9 cellular contexts compared by ENCODE assay signal in the genomic region with DNA sequence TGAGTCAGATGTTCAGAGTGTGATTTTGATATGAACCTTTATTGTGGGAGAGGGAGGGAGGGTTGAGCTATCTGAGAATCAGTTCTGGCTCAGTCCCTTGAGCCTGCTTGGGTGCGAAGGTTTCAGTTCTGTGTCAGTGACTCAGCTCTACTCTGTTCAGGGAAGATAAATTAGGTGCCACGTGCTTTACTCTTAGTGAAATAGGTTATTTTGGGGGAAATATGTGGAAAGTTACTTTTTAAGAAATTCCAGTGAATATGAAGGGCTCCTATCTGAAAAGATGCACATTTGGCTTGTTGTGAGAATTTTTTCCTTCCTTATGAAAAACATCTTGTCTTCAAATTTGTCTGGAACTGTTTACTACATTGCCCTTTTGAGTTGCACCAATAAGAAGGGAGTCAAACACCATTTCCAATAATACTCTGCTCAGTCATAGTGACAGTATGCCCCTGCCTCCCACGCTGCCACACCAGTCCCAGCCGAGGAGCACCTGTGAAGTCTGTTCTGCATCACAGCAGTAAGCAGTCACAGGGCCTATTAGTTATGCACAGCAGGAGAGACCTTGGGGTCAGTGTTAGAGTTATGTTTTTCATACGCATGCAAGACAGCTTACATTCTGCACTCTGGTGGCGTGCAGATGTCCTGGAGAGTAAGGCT. TPM values are rescaled to one million over a fixed set of nuclear protein-coding genes. Genes with fewer than 3 reads are reported as not detected.
DNase-seq lines count a peak whose midpoint lies in the region; ATAC-seq lines count a peak whose summit lies in the region.
"Had no signal": no experiment of that assay in that cellular context is flagged by ENCODE, and none has a peak within 500 bp of the region (broad histone marks: within the 10 kb centered on the region; RNA-seq: fewer than 3 reads in every experiment).

No MANE protein-coding gene starts in this region.

- H3K27ac ChIP-seq in aorta (ENCODE audit: low read depth in 1 of 2, low read length in 2 of 2) = no peak overlapping the region
- H3K27ac ChIP-seq: SK-N-MC had no signal

- intact Hi-C loops in aorta (cut with DNase I) = no loop called here

- H3K4me3 ChIP-seq in H7 (ENCODE audit: insufficient read depth, low read depth, low read length) (no peak overlapping the region), aorta (ENCODE audit: low read length in 2 of 2) (no peak overlapping the region)
- H3K4me3 ChIP-seq: SK-N-MC had no signal

- peak overlapping the region; percentile 91 for H3K27ac Mint-ChIP-seq in stimulated activated naive B cell treated with anti-CD40 and anti-IgM and Interleukin-4, amounts not matched to agents 10 μg/mL and 1 μg/mL and 100 μg/mL, for 72 hours

- DNase-seq in HCEC 1CT = peak; percentile 20
- DNase-seq in NCI-H526 treated with DMSO at 0.1 percent for 48 hours (lab: John Stamatoyannopoulos, UW) = peak; percentile 38
- DNase-seq in fibroblast of peridontal ligament (ENCODE audit: extremely low read depth) = peak; percentile 27
- peak; percentile 90 for DNase-seq in stimulated activated naive B cell treated with anti-CD40 and anti-IgM and Interleukin-4, amounts not matched to agents 10 μg/mL and 1 μg/mL and 100 μg/mL, for 72 hours
- no peak for DNase-seq in H7
- no peak for DNase-seq in 8988T
- no peak for DNase-seq in aorta

- peak overlapping the region; percentile 15 to 65 for H3K4me3 Mint-ChIP-seq in stimulated activated naive B cell treated with anti-CD40 and anti-IgM and Interleukin-4, amounts not matched to agents 10 μg/mL and 1 μg/mL and 100 μg/mL, for 72 hours

- no peaks in the 10 kb centered on the region for H3K27me3 ChIP-seq in H7 (ENCODE audit: control insufficient read depth, insufficient read depth, low read length)
- no peaks in the 10 kb centered on the region for H3K27me3 ChIP-seq in aorta (ENCODE audit: control insufficient read depth in 1 of 2, insufficient read depth in 2 of 2, low read length in 1 of 2)

- no peaks in the 10 kb centered on the region for H3K9me3 ChIP-seq in aorta (ENCODE audit: control insufficient read depth, low read length)

- H3K4me1 ChIP-seq in aorta (ENCODE audit: control insufficient read depth in 1 of 2, insufficient read depth in 2 of 2, low read length in 2 of 2) = no peaks in the 10 kb centered on the region

- no peaks in the 10 kb centered on the region for H3K27me3 Mint-ChIP-seq in stimulated activated naive B cell treated with anti-CD40 and anti-IgM and Interleukin-4, amounts not matched to agents 10 μg/mL and 1 μg/mL and 100 μg/mL, for 72 hours

- peaks cover 54 to 80% of the 10 kb centered on the region in 2 donors for H3K4me1 Mint-ChIP-seq in stimulated activated naive B cell treated with anti-CD40 and anti-IgM and Interleukin-4, amounts not matched to agents 10 μg/mL and 1 μg/mL and 100 μg/mL, for 72 hours

- peaks cover 15 to 19% of the 10 kb centered on the region in 2 donors for H3K36me3 Mint-ChIP-seq in stimulated activated naive B cell treated with anti-CD40 and anti-IgM and Interleukin-4, amounts not matched to agents 10 μg/mL and 1 μg/mL and 100 μg/mL, for 72 hours

- WGBS in aorta, 2 donors = 48 to 49% methylated on average over 6 of the region's 6 CpGs

- no peaks in the 10 kb centered on the region for H3K36me3 ChIP-seq in H7 (replicated peaks; ENCODE audit: control insufficient read depth, insufficient read depth, low read length)
- H3K36me3 ChIP-seq in aorta (ENCODE audit: control insufficient read depth in 1 of 2, insufficient read depth in 2 of 2, low read length in 1 of 2) = no peaks in the 10 kb centered on the region

- ATAC-seq in GM18868 (IDR thresholded peaks at IDR 0.05; ENCODE audit: unreplicated experiment) = peak; percentile 95
- peak; percentile 97 for ATAC-seq in stimulated activated naive B cell treated with anti-CD40 and anti-IgM and Interleukin-4, amounts not matched to agents 10 μg/mL and 1 μg/mL and 100 μg/mL, for 72 hours (replicated peaks)
- ATAC-seq in aorta (ENCODE audit: low FRiP score) = no peak

- H3K9me3 Mint-ChIP-seq in stimulated activated naive B cell treated with anti-CD40 and anti-IgM and Interleukin-4, amounts not matched to agents 10 μg/mL and 1 μg/mL and 100 μg/mL, for 72 hours = peaks cover 0 to 5% of the 10 kb centered on the region in 2 donors

RNA-seq across cellular contexts. Expression of gene DNAH7, which starts 32.8 kb away (rescaled TPM):
- total RNA-seq in H7 (2014; rRNA removed; shearing (Covaris generic)) = under 0.01 TPM in 1 of 2 replicates, not detected in the other
- total RNA-seq in aorta = 1 to 10 TPM in 1 of 2 donors, under 1 TPM in 1; 0.71 to 1.8 TPM
- 1 to 10 TPM; 1.1 to 2.7 TPM for polyA plus RNA-seq in aorta

Comparison
In these comparisons a context has a peak if more than half of its experiments do, and no peak if none do; other contexts are left out.
1. DNase-seq: peak in HCEC 1CT (single experiment), NCI-H526 treated with DMSO at 0.1 percent for 48 hours (single experiment), fibroblast of peridontal ligament (single experiment) and stimulated activated naive B cell treated with anti-CD40 and anti-IgM and Interleukin-4, amounts not matched to agents 10 μg/mL and 1 μg/mL and 100 μg/mL, for 72 hours (single experiment); none in H7 (single experiment), 8988T (single experiment) and aorta (0 of 2).